Comparison of ENCODE assay signal across 8 cellular contexts in the genomic region with DNA sequence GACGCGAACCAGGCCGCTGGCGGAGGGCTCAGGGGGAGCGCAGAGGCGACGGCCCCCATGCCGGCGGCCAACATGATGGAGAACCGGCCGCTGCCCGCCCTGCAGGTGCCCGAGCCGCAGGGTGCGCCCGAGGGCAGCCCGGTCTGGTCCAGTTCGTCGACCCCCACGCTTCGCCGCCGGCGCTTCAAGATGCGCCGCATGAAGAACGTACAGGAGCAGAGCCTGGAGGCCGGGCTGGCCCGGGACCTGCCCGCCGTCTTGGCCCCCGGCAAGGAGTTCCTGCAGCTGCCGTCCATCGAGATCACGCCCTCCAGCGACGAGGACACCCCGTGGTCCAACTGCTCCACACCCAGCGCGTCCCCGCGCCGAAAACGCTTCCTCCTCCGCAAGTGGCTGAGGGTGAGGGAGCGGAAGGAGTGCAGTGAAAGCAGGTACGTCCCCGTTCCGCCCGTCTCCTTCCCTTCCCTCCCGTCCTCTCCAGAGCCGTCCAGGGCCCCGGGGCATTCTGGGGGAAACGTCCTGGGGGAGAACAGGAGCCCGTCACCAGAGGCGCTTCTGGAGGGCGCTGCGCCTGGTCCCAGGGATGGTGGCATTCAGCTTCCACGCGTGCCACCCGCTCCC. TPM values are rescaled to one million over a fixed set of nuclear protein-coding genes. Genes with fewer than 3 reads are reported as not detected.
A peak's percentile ranks its signal among the peaks of the same experiment; 100 is the strongest.
DNase-seq lines count a peak whose midpoint lies in the region; ATAC-seq and TF ChIP-seq lines count a peak whose summit lies in the region.

No MANE protein-coding gene starts in this region.

- ATAC-seq in foreskin keratinocyte: peak; percentile 37

- peak; percentile 30 for TF ChIP-seq POLR2A in transverse colon (IDR thresholded peaks at IDR 0.05)

- H3K23me2 ChIP-seq in H9 (ENCODE audit: insufficient read length, low read depth, low read length, poor library complexity, severe bottlenecking): peaks cover 8% of the 10 kb centered on the region

- no peak overlapping the region for H2AFZ ChIP-seq in H9 (ENCODE audit: low read length)
- H2AFZ ChIP-seq in neural progenitor cell (replicated peaks): peak overlapping the region; percentile 73

- H3K9ac ChIP-seq in H9 (ENCODE audit: extremely low read depth, insufficient read length, low read length): peak overlapping the region; percentile 50
- H3K9ac ChIP-seq in neural progenitor cell: peak overlapping the region; percentile 61

- H3K9me3 ChIP-seq in H9 (ENCODE audit: control insufficient read depth, low read depth, low read length) (no peaks in the 10 kb centered on the region), neural progenitor cell (ENCODE audit: low read depth) (no peaks in the 10 kb centered on the region), transverse colon (no peaks in the 10 kb centered on the region)

- H4K5ac ChIP-seq in H9 (ENCODE audit: insufficient read length, low read depth, low read length): no peak overlapping the region

- intact Hi-C loops in transverse colon (cut with DNase I; ENCODE audit: low total_unique reads): no loop called here

- TF ChIP-seq EP300 in transverse colon (IDR thresholded peaks at IDR 0.05; ENCODE audit: low read depth): no peak

- no peak overlapping the region for H2AK5ac ChIP-seq in H9 (ENCODE audit: insufficient read length, low read length)

- H2BK12ac ChIP-seq in H9 (ENCODE audit: insufficient read length, low read depth, low read length): no peak overlapping the region

- no peak overlapping the region for H2BK20ac ChIP-seq in H9 (ENCODE audit: low read depth, low read length, poor library complexity, severe bottlenecking)

- H3K36me3 ChIP-seq in neural progenitor cell (no peaks in the 10 kb centered on the region), transverse colon (no peaks in the 10 kb centered on the region)

- H3K79me2 ChIP-seq in H9 (ENCODE audit: insufficient read depth, low read length) (no peaks in the 10 kb centered on the region), neural progenitor cell (ENCODE audit: low read depth) (peaks cover 43% of the 10 kb centered on the region)

- H3K27me3 Mint-ChIP-seq in H9 (ENCODE audit: low read depth) (peaks cover 47% of the 10 kb centered on the region), neural progenitor cell (ENCODE audit: insufficient read depth, low read depth) (peaks cover 3% of the 10 kb centered on the region)
- H3K27me3 Mint-ChIP-seq in activated T-cell treated with anti-CD3 and anti-CD28 coated beads, Interleukin-2, amount 50 U/mL, for 24 hours: no peaks in the 10 kb centered on the region

- in situ Hi-C loops in transverse colon (cut with MboI; ENCODE audit: low pct_ligation_motif_present in 1 of 4, low pct_unique_long_range_greater_than_20kb in 1 of 4, low sequenced_read_pairs in 3 of 4): no loop called here

- H2BK5ac ChIP-seq in H9 (ENCODE audit: insufficient read length, low read length): no peak overlapping the region

- no CpG with 5 or more reads among the region's 61 CpGs for WGBS in H9 (ENCODE audit: extremely low coverage, insufficient read length, low lambda C conversion rate)
- 5% methylated on average over 13 of the region's 61 CpGs; no CpG with 5 or more reads in 1 of the 2 donors for WGBS in transverse colon (ENCODE audit: low coverage in 1 of 2), 2 donors

- H4K91ac ChIP-seq in H9 (ENCODE audit: insufficient read length, low read depth, low read length): no peak overlapping the region

- H3K4me1 ChIP-seq in H9 (ENCODE audit: insufficient read depth, low read length) (peaks cover 13% of the 10 kb centered on the region; the same call in 1 of the 2 replicates), foreskin keratinocyte (no peaks in the 10 kb centered on the region), neural progenitor cell (peaks cover 47% of the 10 kb centered on the region), transverse colon (peaks cover 0 to 21% (median 11%) of the 10 kb centered on the region in 4 donors)

- H3T11ph ChIP-seq in H9 (ENCODE audit: low read length): no peak overlapping the region

- H3K79me1 ChIP-seq in H9 (ENCODE audit: insufficient read depth, low read depth, low read length, poor library complexity, severe bottlenecking): no peaks in the 10 kb centered on the region

- H4K20me1 ChIP-seq in H9 (ENCODE audit: control insufficient read depth, insufficient read depth, insufficient read length) (no peaks in the 10 kb centered on the region), neural progenitor cell (ENCODE audit: low read depth) (peaks cover 12% of the 10 kb centered on the region)

- DNase-seq in EH (ENCODE audit: low read depth) (peak; percentile 75), H9 (peak; percentile 66), NCI-H524 treated with DMSO at 0.1 percent for 48 hours (lab: John Stamatoyannopoulos, UW) (peak; percentile 25), foreskin keratinocyte (no peak), neural progenitor cell (ENCODE audit: low spot score) (peak; percentile 70), transverse colon (peak; percentile 72), Kasumi-1 (lab: John Stamatoyannopoulos, UW) (no peak)
- DNase-seq in activated T-cell treated with anti-CD3 and anti-CD28 coated beads, Interleukin-2, amount 50 U/mL, for 24 hours: peak; percentile 74

- H2BK15ac ChIP-seq in H9 (ENCODE audit: low read depth, low read length): no peak overlapping the region

- peak overlapping the region; percentile 90 for H3K4me3 ChIP-seq in neural progenitor cell
- peak overlapping the region; percentile 44 to 52 (median 50) for H3K4me3 ChIP-seq in transverse colon

- H3K14ac ChIP-seq in H9 (ENCODE audit: insufficient read depth, low read length): peak overlapping the region; percentile 69; the same call in 1 of the 2 replicates

- H3K36me3 Mint-ChIP-seq in H9 (ENCODE audit: insufficient read depth in 1 of 3, low read depth in 3 of 3) (peaks cover 5 to 14% (median 11%) of the 10 kb centered on the region in 3 experiments; a peak in 6 of 7 replicates), neural progenitor cell (peaks cover 6% of the 10 kb centered on the region)
- peaks cover 28% of the 10 kb centered on the region for H3K36me3 Mint-ChIP-seq in activated T-cell treated with anti-CD3 and anti-CD28 coated beads, Interleukin-2, amount 50 U/mL, for 24 hours (ENCODE audit: low read depth)

- H3K18ac ChIP-seq in H9 (ENCODE audit: insufficient read length, low read depth, low read length): peak overlapping the region; percentile 71

- TF ChIP-seq CTCF in H9 (conservative IDR thresholded peaks at IDR 0.05) (no peak), foreskin keratinocyte (conservative IDR thresholded peaks at IDR 0.05) (no peak), neural progenitor cell (IDR thresholded peaks at IDR 0.05) (peak; percentile 3), transverse colon (IDR thresholded peaks at IDR 0.05) (no peak)

- H3K27ac Mint-ChIP-seq in H9: no peak overlapping the region
- H3K27ac Mint-ChIP-seq in activated T-cell treated with anti-CD3 and anti-CD28 coated beads, Interleukin-2, amount 50 U/mL, for 24 hours: peak overlapping the region; percentile 81
- no peak overlapping the region for H3K27ac Mint-ChIP-seq in neural progenitor cell

- H3K4me2 ChIP-seq in H9 (ENCODE audit: insufficient read depth, insufficient read length, low read length) (peak overlapping the region; percentile 80), neural progenitor cell (peak overlapping the region; percentile 94)

- H3K56ac ChIP-seq in H9 (ENCODE audit: insufficient read length, low read depth, low read length): no peak overlapping the region

- H4K8ac ChIP-seq in H9 (replicated peaks; ENCODE audit: insufficient read length, low read depth, low read length): no peak overlapping the region

- no peak overlapping the region for H2BK120ac ChIP-seq in H9 (ENCODE audit: low read depth, low read length, poor library complexity, severe bottlenecking)

- H3K27me3 ChIP-seq in H9 (ENCODE audit: insufficient read depth, low read length) (no peaks in the 10 kb centered on the region), foreskin keratinocyte (peaks cover 67% of the 10 kb centered on the region), neural progenitor cell (peaks cover 23% of the 10 kb centered on the region), transverse colon (peaks cover 25% of the 10 kb centered on the region)

- H3K4me3 Mint-ChIP-seq in H9 (peak overlapping the region; percentile 84 to 92), neural progenitor cell (peak overlapping the region; percentile 90)
- peak overlapping the region; percentile 83 for H3K4me3 Mint-ChIP-seq in activated T-cell treated with anti-CD3 and anti-CD28 coated beads, Interleukin-2, amount 50 U/mL, for 24 hours

- H3K4ac ChIP-seq in H9 (ENCODE audit: low read depth, low read length): no peak overlapping the region

- no peak overlapping the region for H3K23ac ChIP-seq in H9 (ENCODE audit: insufficient read length, low read depth, low read length)

- H3K4me1 Mint-ChIP-seq in H9 (peaks cover 58 to 67% of the 10 kb centered on the region in 2 experiments), neural progenitor cell (peaks cover 58% of the 10 kb centered on the region)
- H3K4me1 Mint-ChIP-seq in activated T-cell treated with anti-CD3 and anti-CD28 coated beads, Interleukin-2, amount 50 U/mL, for 24 hours (ENCODE audit: low read depth): peaks cover 36% of the 10 kb centered on the region

- 0 out of 5 replicates have a peak, but pooled peaks cover 0 to 2% of the 10 kb centered on the region in 2 experiments for H3K9me3 Mint-ChIP-seq in H9
- no peaks in the 10 kb centered on the region for H3K9me3 Mint-ChIP-seq in activated T-cell treated with anti-CD3 and anti-CD28 coated beads, Interleukin-2, amount 50 U/mL, for 24 hours
- no peaks in the 10 kb centered on the region for H3K9me3 Mint-ChIP-seq in neural progenitor cell

- peaks cover 68% of the 10 kb centered on the region for H3F3A ChIP-seq in neural progenitor cell (ENCODE audit: low read depth)

- H3K27ac ChIP-seq in H9 (ENCODE audit: insufficient read length, low read depth, low read length): no peak overlapping the region
- no peak overlapping the region for H3K27ac ChIP-seq in foreskin keratinocyte
- H3K27ac ChIP-seq in neural progenitor cell: peak overlapping the region; percentile 93
- peak overlapping the region; percentile 61 to 79 (median 71) for H3K27ac ChIP-seq in transverse colon

RNA-seq across cellular contexts. Expression of gene GRAMD1B, which starts 0.8 kb away (rescaled TPM):
- total RNA-seq in H9 (2021): 24.7 and 25.9 TPM in 2 replicates
- total RNA-seq in foreskin keratinocyte: 0.04 and 0.07 TPM in 2 replicates
- polyA plus RNA-seq in foreskin keratinocyte: 0.03 and 0.09 TPM in 2 replicates
- 12.6 and 32.6 TPM in 2 replicates for total RNA-seq in neural progenitor cell (ENCODE audit: low replicate concordance)
- 10 to 100 TPM in 2 of 4 donors, 1 to 10 TPM in 2; 4.3 to 58.4 (median 9.9) TPM for total RNA-seq in transverse colon

Comparison
In these comparisons a context has a peak if more than half of its experiments do, and no peak if none do; other contexts are left out.
1. DNase-seq: peak in EH (single experiment), H9 (single experiment), NCI-H524 treated with DMSO at 0.1 percent for 48 hours (single experiment), activated T-cell treated with anti-CD3 and anti-CD28 coated beads, Interleukin-2, amount 50 U/mL, for 24 hours (single experiment), neural progenitor cell (single experiment) and transverse colon (single experiment); none in foreskin keratinocyte (0 of 2) and Kasumi-1 (0 of 2).
2. H3K27ac ChIP-seq: peak in neural progenitor cell (single experiment) and transverse colon (4 of 4); none in H9 (single experiment) and foreskin keratinocyte (single experiment).
3. Peak in every context shown above with its lines, with median percentiles within 50 percentile points of each other: H3K4me3 Mint-ChIP-seq.